In genomic region chr4:180717451-180717850, GRCh38 we compare ENCODE assay signal across 15 cellular contexts.
DNase-seq lines count a peak whose midpoint lies in the region; TF ChIP-seq lines count a peak whose summit lies in the region.
"Had no signal": no experiment of that assay in that cellular context is flagged by ENCODE, and none has a peak within 500 bp of the region (broad histone marks: within the 10 kb centered on the region; RNA-seq: fewer than 3 reads in every experiment).

No MANE protein-coding gene starts in this region.

- no peak overlapping the region for H3K4me3 ChIP-seq in choroid plexus epithelial cell (ENCODE audit: low read depth, low read length)
- no peak overlapping the region for H3K4me3 ChIP-seq in skeletal muscle cell (ENCODE audit: low read depth, low read length)
- no peak overlapping the region for H3K4me3 ChIP-seq in HAP-1
- H3K4me3 ChIP-seq: BLaER1, GM12878 had no signal

- in situ Hi-C loops in HAP-1 (cut with MboI; ENCODE audit: low sequenced_read_pairs): no loop called here

- no peaks in the 10 kb centered on the region for H3K9me3 ChIP-seq in HAP-1
- H3K9me3 ChIP-seq: BLaER1 had no signal

- no peaks in the 10 kb centered on the region for H3K4me1 ChIP-seq in HAP-1
- H3K4me1 ChIP-seq: BLaER1 had no signal

- no peaks in the 10 kb centered on the region for H3K27me3 ChIP-seq in HAP-1 (ENCODE audit: low read depth)
- H3K27me3 ChIP-seq: BLaER1 had no signal

- H3K36me3 ChIP-seq in HAP-1 (replicated peaks): no peaks in the 10 kb centered on the region
- H3K36me3 ChIP-seq: BLaER1 had no signal

- DNase-seq in Kasumi-1 (lab: John Stamatoyannopoulos, UW) (peak; percentile 19 to 24), SKM-1 (lab: John Stamatoyannopoulos, UW; ENCODE audit: unreplicated experiment) (peak; percentile 5), choroid plexus epithelial cell (ENCODE audit: low read depth) (peak; percentile 59), skeletal muscle cell (ENCODE audit: low read depth) (peak; percentile 4), NCI-H2107 treated with DMSO at 0.1 percent for 48 hours (lab: John Stamatoyannopoulos, UW; ENCODE audit: unreplicated experiment) (no peak), GDM1 (lab: John Stamatoyannopoulos, UW) (no peak), HAP-1 (ENCODE audit: low spot score in 2 of 2) (no peak)
- DNase-seq: 8988T; Calu3; CD8-positive, alpha-beta T cell; DMS79 treated with DMSO at 0.1 percent for 48 hours; GOT3; H7 had no signal

- no peak for TF ChIP-seq CTCF in choroid plexus epithelial cell (conservative IDR thresholded peaks at IDR 0.05; ENCODE audit: low read depth, low read length)

Comparison
In these comparisons a context has a peak if more than half of its experiments do, and no peak if none do; other contexts are left out.
1. DNase-seq: peak in Kasumi-1 (2 of 2), SKM-1 (single experiment), choroid plexus epithelial cell (single experiment) and skeletal muscle cell (single experiment); none in NCI-H2107 treated with DMSO at 0.1 percent for 48 hours (single experiment), GDM1 (single experiment) and HAP-1 (0 of 2).